ENCODE assay signal across 20 cellular contexts in genomic region chr13:36069881-36070366, GRCh38.
DNase-seq lines count a peak whose midpoint lies in the region; ATAC-seq and TF ChIP-seq lines count a peak whose summit lies in the region.
"Had no signal": no experiment of that assay in that cellular context is flagged by ENCODE, and none has a peak within 500 bp of the region (broad histone marks: within the 10 kb centered on the region; RNA-seq: fewer than 3 reads in every experiment).

No MANE protein-coding gene starts in this region.

- no peaks in the 10 kb centered on the region for H4K20me1 ChIP-seq in neural progenitor cell (ENCODE audit: low read depth)
- H4K20me1 ChIP-seq: BLaER1 had no signal

- H2AFZ ChIP-seq in neural progenitor cell (replicated peaks): no peak overlapping the region
- H2AFZ ChIP-seq: hepatocyte had no signal

- H3K36me3 ChIP-seq in heart left ventricle: no peaks in the 10 kb centered on the region
- H3K36me3 ChIP-seq in psoas muscle (ENCODE audit: insufficient read depth in 1 of 2, low read depth in 1 of 2): no peaks in the 10 kb centered on the region
- H3K36me3 ChIP-seq in aorta (ENCODE audit: control insufficient read depth in 1 of 2, insufficient read depth in 2 of 2, low read length in 1 of 2): no peaks in the 10 kb centered on the region
- H3K36me3 ChIP-seq in neural progenitor cell: no peaks in the 10 kb centered on the region
- H3K36me3 ChIP-seq: BLaER1, brain microvascular endothelial cell had no signal

- peak in 1 of 5 donors; percentile 29 for DNase-seq in heart left ventricle
- DNase-seq in psoas muscle: no peak
- no peak for DNase-seq in aorta
- no peak for DNase-seq in neural progenitor cell (ENCODE audit: low spot score)
- no peak for DNase-seq in GM13977 (ENCODE audit: low spot score)
- DNase-seq: activated naive CD4-positive, alpha-beta T cell treated with anti-CD3 and anti-CD28 coated beads, Interleukin-2, amount 50 U/mL, for 16 hours; activated T-cell treated with anti-CD3 and anti-CD28 coated beads for 4 hours; brain microvascular endothelial cell; Karpas-422; NCI-H1092; NCI-H2081 treated with DMSO at 0.1 percent for 48 hours; NCI-H510A treated with DMSO at 0.1 percent for 48 hours; nephron progenitor cell; retina; stimulated activated naive CD8-positive, alpha-beta T cell treated with anti-CD3 and anti-CD28 coated beads, Interleukin-15, Interleukin-2, amounts not matched to agents 100 U/mL and 50 U/mL, for 24 hours; T-helper 1 cell had no signal

- H3K4me3 Mint-ChIP-seq in brain (peak overlapping the region in 1 of 5 experiments; percentile 0), neural progenitor cell (no peak overlapping the region)
- H3K4me3 Mint-ChIP-seq: nephron progenitor cell had no signal

- no peaks in the 10 kb centered on the region for H3F3A ChIP-seq in neural progenitor cell (ENCODE audit: low read depth)

- TF ChIP-seq CTCF in brain (conservative IDR thresholded peaks at IDR 0.05) (no peak), heart left ventricle (IDR thresholded peaks at IDR 0.05) (no peak), psoas muscle (IDR thresholded peaks at IDR 0.05) (no peak), neural progenitor cell (IDR thresholded peaks at IDR 0.05) (no peak), GM13977 (IDR thresholded peaks at IDR 0.05; ENCODE audit: extremely low read depth, insufficient read depth, missing control alignments) (no peak)

- TF ChIP-seq POLR2A in heart left ventricle (IDR thresholded peaks at IDR 0.05): no peak

- peak overlapping the region in 3 of 12 donors; percentile 1 to 26 (median 15) for H3K4me3 ChIP-seq in heart left ventricle
- no peak overlapping the region for H3K4me3 ChIP-seq in psoas muscle
- no peak overlapping the region for H3K4me3 ChIP-seq in aorta (ENCODE audit: low read length in 2 of 2)
- H3K4me3 ChIP-seq in neural progenitor cell: no peak overlapping the region
- H3K4me3 ChIP-seq: BLaER1, hepatocyte had no signal

- peaks cover 26% of the 10 kb centered on the region for H3K36me3 Mint-ChIP-seq in brain
- no peaks in the 10 kb centered on the region for H3K36me3 Mint-ChIP-seq in neural progenitor cell

- H3K4me1 Mint-ChIP-seq in brain: peaks cover 61% of the 10 kb centered on the region
- peaks cover 8% of the 10 kb centered on the region for H3K4me1 Mint-ChIP-seq in neural progenitor cell
- H3K4me1 Mint-ChIP-seq: nephron progenitor cell had no signal

- H3K27me3 ChIP-seq in heart left ventricle: no peaks in the 10 kb centered on the region
- H3K27me3 ChIP-seq in psoas muscle (ENCODE audit: insufficient read depth in 3 of 3, low read length in 2 of 3): no peaks in the 10 kb centered on the region
- no peaks in the 10 kb centered on the region for H3K27me3 ChIP-seq in aorta (ENCODE audit: control insufficient read depth in 1 of 2, insufficient read depth in 2 of 2, low read length in 1 of 2)
- H3K27me3 ChIP-seq in neural progenitor cell: no peaks in the 10 kb centered on the region
- H3K27me3 ChIP-seq: BLaER1, brain microvascular endothelial cell, hepatocyte had no signal

- intact Hi-C loops in heart left ventricle (cut with DNase I) (no loop called here), psoas muscle (cut with DNase I) (no loop called here), aorta (cut with DNase I) (no loop called here)

- H3K9me3 Mint-ChIP-seq in brain: peaks cover 0 to 15% (median 12%) of the 10 kb centered on the region in 5 experiments
- peaks cover 3% of the 10 kb centered on the region for H3K9me3 Mint-ChIP-seq in neural progenitor cell
- H3K9me3 Mint-ChIP-seq: nephron progenitor cell had no signal

- H3K4me1 ChIP-seq in heart left ventricle: peaks cover 0 to 28% (median 0%) of the 10 kb centered on the region in 12 donors
- no peaks in the 10 kb centered on the region for H3K4me1 ChIP-seq in psoas muscle
- H3K4me1 ChIP-seq in aorta (ENCODE audit: control insufficient read depth in 1 of 2, insufficient read depth in 2 of 2, low read length in 2 of 2): no peaks in the 10 kb centered on the region
- H3K4me1 ChIP-seq in neural progenitor cell: peaks cover 7% of the 10 kb centered on the region
- H3K4me1 ChIP-seq: BLaER1 had no signal

- no peak overlapping the region for H3K9ac ChIP-seq in neural progenitor cell
- H3K9ac ChIP-seq: BLaER1 had no signal

- H3K9me3 ChIP-seq in heart left ventricle (no peaks in the 10 kb centered on the region), psoas muscle (no peaks in the 10 kb centered on the region), aorta (ENCODE audit: control insufficient read depth, low read length) (no peaks in the 10 kb centered on the region), neural progenitor cell (ENCODE audit: low read depth) (no peaks in the 10 kb centered on the region)
- H3K9me3 ChIP-seq: BLaER1 had no signal

- H3K27me3 Mint-ChIP-seq in brain (no peaks in the 10 kb centered on the region), neural progenitor cell (ENCODE audit: insufficient read depth, low read depth) (no peaks in the 10 kb centered on the region)

- in situ Hi-C loops in GM13977 (cut with MboI; ENCODE audit: low pct_unique_long_range_greater_than_20kb, low sequenced_read_pairs, unreplicated experiment): no loop called here

- WGBS in heart left ventricle, 4 donors: 63 to 73% (median 69%) methylated on average over 6 of the region's 6 CpGs
- WGBS in psoas muscle, 3 donors: 41 to 62% (median 43%) methylated on average over 6 of the region's 6 CpGs
- WGBS in aorta, 2 donors: 20 to 33% methylated on average over 6 of the region's 6 CpGs

- H3K79me2 ChIP-seq in neural progenitor cell (ENCODE audit: low read depth): no peaks in the 10 kb centered on the region
- H3K79me2 ChIP-seq: hepatocyte had no signal

- peak overlapping the region in 11 of 12 donors; percentile 3 to 70 (median 58) for H3K27ac ChIP-seq in heart left ventricle
- H3K27ac ChIP-seq in psoas muscle: no peak overlapping the region
- H3K27ac ChIP-seq in aorta (ENCODE audit: low read depth in 1 of 2, low read length in 2 of 2): no peak overlapping the region
- no peak overlapping the region for H3K27ac ChIP-seq in neural progenitor cell
- H3K27ac ChIP-seq: BLaER1, brain microvascular endothelial cell, hepatocyte had no signal

- ATAC-seq in heart left ventricle (peak; percentile 68 to 77 (median 74)), psoas muscle (peak in 3 of 4 donors; percentile 48 to 75 (median 54)), aorta (ENCODE audit: low FRiP score) (peak; percentile 77), HG03039 (IDR thresholded peaks at IDR 0.05; ENCODE audit: unreplicated experiment) (no peak)
- ATAC-seq: stimulated activated naive CD8-positive, alpha-beta T cell treated with anti-CD3 and anti-CD28 coated beads, Interleukin-15, Interleukin-2, amounts not matched to agents 100 U/mL and 50 U/mL, for 24 hours had no signal

- H3K27ac Mint-ChIP-seq in brain (peak overlapping the region in 3 of 5 experiments; percentile 87 to 93 (median 88)), neural progenitor cell (no peak overlapping the region)
- H3K27ac Mint-ChIP-seq: nephron progenitor cell had no signal

- H3K4me2 ChIP-seq in neural progenitor cell: no peak overlapping the region
- H3K4me2 ChIP-seq: BLaER1, hepatocyte had no signal

Comparison
In these comparisons a context has a peak if more than half of its experiments do, and no peak if none do; other contexts are left out.
1. H3K27ac ChIP-seq: peak in heart left ventricle (11 of 12); none in psoas muscle (single experiment), aorta (0 of 2) and neural progenitor cell (single experiment).